Comparison of ENCODE assay signal across 13 cellular contexts in the genomic region with DNA sequence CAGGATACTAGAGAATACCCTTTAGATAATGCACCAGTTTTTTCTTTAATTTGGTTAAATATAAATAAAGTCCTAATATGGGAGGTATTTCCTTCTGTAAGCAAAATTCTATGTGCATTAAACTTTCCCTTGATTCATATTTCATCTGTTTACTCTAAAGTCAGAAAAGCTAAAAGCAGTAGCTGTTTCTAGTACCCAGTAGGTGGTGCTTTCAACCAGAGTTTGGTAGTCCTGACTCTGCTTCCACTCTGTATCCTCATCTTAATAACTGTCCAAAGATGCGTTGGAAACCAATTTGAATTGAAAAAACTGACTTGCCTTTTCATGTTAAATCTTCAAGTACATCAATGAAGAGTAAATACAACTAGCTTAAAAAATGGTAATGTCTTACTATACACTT.
A peak's percentile ranks its signal among the peaks of the same experiment; 100 is the strongest.
DNase-seq lines count a peak whose midpoint lies in the region; FAIRE-seq and TF ChIP-seq lines count a peak whose summit lies in the region.
"Had no signal": no experiment of that assay in that cellular context is flagged by ENCODE, and none has a peak within 500 bp of the region (broad histone marks: within the 10 kb centered on the region; RNA-seq: fewer than 3 reads in every experiment).

No MANE protein-coding gene starts in this region.

- DNase-seq in DMS53 (lab: John Stamatoyannopoulos, UW) (peak; percentile 75), NCI-H1105 (lab: John Stamatoyannopoulos, UW) (peak; percentile 14), astrocyte (ENCODE audit: low read depth) (peak; percentile 2), iris pigment epithelial cell (ENCODE audit: low read depth) (peak; percentile 16), ascending aorta (ENCODE audit: low spot score in 2 of 2) (no peak), NCI-H128 (lab: John Stamatoyannopoulos, UW; ENCODE audit: unreplicated experiment) (no peak)
- DNase-seq in activated CD8-positive, alpha-beta memory T cell treated with anti-CD3 and anti-CD28 coated beads for 24 hours: no peak
- DNase-seq in activated CD4-positive, alpha-beta T cell treated with anti-CD3 and anti-CD28 coated beads, Interleukin-2, amount 10 ng/mL, durations not matched to agents 7 days and 5 days: no peak
- DNase-seq: DMS79 treated with DMSO at 0.1 percent for 48 hours; foreskin fibroblast; naive thymus-derived CD4-positive, alpha-beta T cell; T-helper 2 cell; transverse colon had no signal

- H3K27ac ChIP-seq in astrocyte (ENCODE audit: low read depth, low read length) (no peak overlapping the region), ascending aorta (no peak overlapping the region)
- H3K27ac ChIP-seq: transverse colon had no signal

- intact Hi-C loops in ascending aorta (cut with DNase I): no loop called here

- no peak overlapping the region for H3K4me3 Mint-ChIP-seq in astrocyte (ENCODE audit: unreplicated experiment)
- no peak overlapping the region for H3K4me3 Mint-ChIP-seq in activated CD4-positive, alpha-beta T cell treated with anti-CD3 and anti-CD28 coated beads, Interleukin-2, amount 10 ng/mL, durations not matched to agents 7 days and 5 days
- H3K4me3 Mint-ChIP-seq: naive thymus-derived CD4-positive, alpha-beta T cell had no signal

- POLR2A ChIA-PET in activated CD4-positive, alpha-beta T cell treated with anti-CD3 and anti-CD28 coated beads, Interleukin-2, amount 10 ng/mL, durations not matched to agents 7 days and 5 days (lab: Charles Lee): no interaction called here

- H3K36me3 Mint-ChIP-seq in astrocyte (ENCODE audit: low read depth, unreplicated experiment): no peaks in the 10 kb centered on the region
- no peaks in the 10 kb centered on the region for H3K36me3 Mint-ChIP-seq in activated CD4-positive, alpha-beta T cell treated with anti-CD3 and anti-CD28 coated beads, Interleukin-2, amount 10 ng/mL, durations not matched to agents 7 days and 5 days (ENCODE audit: low read depth)
- H3K36me3 Mint-ChIP-seq: naive thymus-derived CD4-positive, alpha-beta T cell had no signal

- H3K4me2 ChIP-seq in astrocyte (ENCODE audit: low read length): no peak overlapping the region

- H3K4me1 ChIP-seq in astrocyte (ENCODE audit: insufficient read depth, low read length) (no peaks in the 10 kb centered on the region), ascending aorta (no peaks in the 10 kb centered on the region)
- H3K4me1 ChIP-seq: transverse colon had no signal

- TF ChIP-seq CTCF in astrocyte (IDR thresholded peaks at IDR 0.05; ENCODE audit: insufficient read depth, low read depth, low read length): peak; percentile 34
- TF ChIP-seq CTCF in ascending aorta (IDR thresholded peaks at IDR 0.05): no peak

- H3K36me3 ChIP-seq in astrocyte (ENCODE audit: insufficient read depth, low read length): no peaks in the 10 kb centered on the region
- H3K36me3 ChIP-seq in ascending aorta: no peaks in the 10 kb centered on the region
- H3K36me3 ChIP-seq: transverse colon had no signal

- no peak overlapping the region for H3K9ac ChIP-seq in astrocyte (ENCODE audit: low read length)

- FAIRE-seq in astrocyte (lab: Jason Lieb, UNC): peak; percentile 39

- no peaks in the 10 kb centered on the region for H3K27me3 Mint-ChIP-seq in astrocyte (ENCODE audit: low read depth, unreplicated experiment)
- no peaks in the 10 kb centered on the region for H3K27me3 Mint-ChIP-seq in activated CD4-positive, alpha-beta T cell treated with anti-CD3 and anti-CD28 coated beads, Interleukin-2, amount 10 ng/mL, durations not matched to agents 7 days and 5 days
- H3K27me3 Mint-ChIP-seq: naive thymus-derived CD4-positive, alpha-beta T cell had no signal

- no peak overlapping the region for H2AFZ ChIP-seq in astrocyte (ENCODE audit: low read depth, low read length)

- H4K20me1 ChIP-seq in astrocyte (ENCODE audit: insufficient read depth, low read length): no peaks in the 10 kb centered on the region

- peaks cover 6% of the 10 kb centered on the region for H3K4me1 Mint-ChIP-seq in astrocyte (ENCODE audit: low read depth, unreplicated experiment)
- H3K4me1 Mint-ChIP-seq in activated CD4-positive, alpha-beta T cell treated with anti-CD3 and anti-CD28 coated beads, Interleukin-2, amount 10 ng/mL, durations not matched to agents 7 days and 5 days: no peaks in the 10 kb centered on the region
- H3K4me1 Mint-ChIP-seq: naive thymus-derived CD4-positive, alpha-beta T cell had no signal

- H3K9me3 Mint-ChIP-seq in astrocyte (ENCODE audit: unreplicated experiment): no peaks in the 10 kb centered on the region
- H3K9me3 Mint-ChIP-seq in activated CD4-positive, alpha-beta T cell treated with anti-CD3 and anti-CD28 coated beads, Interleukin-2, amount 10 ng/mL, durations not matched to agents 7 days and 5 days: peaks cover 8% of the 10 kb centered on the region

- H3K4me3 ChIP-seq in astrocyte (ENCODE audit: insufficient read depth, low read depth, low read length) (no peak overlapping the region), ascending aorta (no peak overlapping the region)
- H3K4me3 ChIP-seq: transverse colon had no signal

- H3K9me3 ChIP-seq in astrocyte (ENCODE audit: insufficient read depth, low read depth, low read length) (no peaks in the 10 kb centered on the region), ascending aorta (no peaks in the 10 kb centered on the region)
- H3K9me3 ChIP-seq: transverse colon had no signal

- no peaks in the 10 kb centered on the region for H3K79me2 ChIP-seq in astrocyte (ENCODE audit: insufficient read depth, low read length)

- CTCF ChIA-PET in activated CD4-positive, alpha-beta T cell treated with anti-CD3 and anti-CD28 coated beads, Interleukin-2, amount 10 ng/mL, durations not matched to agents 7 days and 5 days (lab: Charles Lee): no interaction called here

- peak overlapping the region; percentile 50 for H3K27ac Mint-ChIP-seq in astrocyte (ENCODE audit: unreplicated experiment)
- no peak overlapping the region for H3K27ac Mint-ChIP-seq in activated CD4-positive, alpha-beta T cell treated with anti-CD3 and anti-CD28 coated beads, Interleukin-2, amount 10 ng/mL, durations not matched to agents 7 days and 5 days
- H3K27ac Mint-ChIP-seq: naive thymus-derived CD4-positive, alpha-beta T cell had no signal

- H3K27me3 ChIP-seq in astrocyte (ENCODE audit: insufficient read depth, low read length): no peaks in the 10 kb centered on the region
- no peaks in the 10 kb centered on the region for H3K27me3 ChIP-seq in ascending aorta
- H3K27me3 ChIP-seq: transverse colon had no signal

Comparison
In these comparisons a context has a peak if more than half of its experiments do, and no peak if none do; other contexts are left out.
1. DNase-seq: peak in DMS53 (single experiment), NCI-H1105 (single experiment), astrocyte (single experiment) and iris pigment epithelial cell (single experiment); none in activated CD8-positive, alpha-beta memory T cell treated with anti-CD3 and anti-CD28 coated beads for 24 hours (single experiment), ascending aorta (0 of 2), activated CD4-positive, alpha-beta T cell treated with anti-CD3 and anti-CD28 coated beads, Interleukin-2, amount 10 ng/mL, durations not matched to agents 7 days and 5 days (single experiment) and NCI-H128 (single experiment).